In the genomic region with DNA sequence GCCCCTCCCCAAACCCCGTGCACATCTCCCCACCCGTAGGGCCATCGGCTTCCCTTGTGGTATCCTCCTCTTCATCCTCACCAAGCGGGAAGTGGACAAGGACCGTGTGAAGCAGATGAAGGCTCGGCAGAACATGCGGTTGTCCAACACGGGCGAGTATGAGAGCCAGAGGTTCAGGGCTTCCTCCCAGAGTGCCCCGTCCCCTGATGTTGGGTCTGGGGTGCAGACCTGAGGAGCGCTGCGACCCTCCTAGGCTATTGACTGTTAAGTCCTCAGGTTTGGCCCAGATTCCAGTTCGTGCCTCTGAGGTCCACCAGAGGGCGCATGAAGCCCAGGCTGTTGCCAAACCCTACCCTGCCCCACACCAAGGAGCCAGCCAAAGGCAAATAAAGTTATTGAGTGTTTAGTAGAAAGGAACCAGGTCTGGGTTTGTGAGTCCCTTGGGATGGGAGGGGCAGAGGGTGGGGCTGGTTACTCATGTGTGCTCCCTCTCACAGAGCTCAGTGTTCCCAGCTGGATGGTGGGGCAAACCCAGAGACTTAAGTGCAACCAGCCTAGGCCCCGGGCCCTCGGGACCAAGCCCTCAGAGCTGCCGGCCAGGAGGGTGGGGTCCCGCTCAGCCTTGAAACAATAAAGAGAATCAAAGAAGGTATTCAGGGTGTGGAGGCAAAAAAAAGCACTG, we compare ENCODE assay signal across 8 cellular contexts. TPM values are rescaled to one million over a fixed set of nuclear protein-coding genes. Genes with fewer than 3 reads are reported as not detected.
DNase-seq lines count a peak whose midpoint lies in the region; ATAC-seq and TF ChIP-seq lines count a peak whose summit lies in the region.

No MANE protein-coding gene starts in this region.

- ATAC-seq in HG03097 (IDR thresholded peaks at IDR 0.05; ENCODE audit: low FRiP score, unreplicated experiment) (peak; percentile 25), right lobe of liver (peak; percentile 52 to 66 (median 60)), GM19328 (IDR thresholded peaks at IDR 0.05; ENCODE audit: unreplicated experiment) (no peak)
- ATAC-seq in activated CD4-positive, alpha-beta T cell treated with anti-CD3 and anti-CD28 coated beads for 36 hours = peak; percentile 21

- H3K4me1 ChIP-seq in right lobe of liver = peaks cover 0 to 32% (median 17%) of the 10 kb centered on the region in 4 donors

- H3K36me3 ChIP-seq in right lobe of liver = peaks cover 11 to 46% (median 33%) of the 10 kb centered on the region in 4 donors

- CTCF ChIA-PET in activated CD4-positive, alpha-beta T cell treated with anti-CD3 and anti-CD28 coated beads for 36 hours (lab: Charles Lee) = interaction anchor here (0.6 to 7.4 kb wide), 18 partner anchors 9 to 575 kb away, joined by 3 to 205 read pairs (median 6); a partner anchor contains a TSS

- H3K4me3 ChIP-seq in choroid plexus epithelial cell (ENCODE audit: low read depth, low read length) (no peak overlapping the region), right lobe of liver (no peak overlapping the region)

- POLR2A ChIA-PET in activated CD4-positive, alpha-beta T cell treated with anti-CD3 and anti-CD28 coated beads for 36 hours (lab: Charles Lee) = interaction anchor here (0.7 kb wide), 1 partner anchor 12 kb away, joined by 3 read pairs; no protein-coding TSS in a partner anchor

- peaks cover 28% of the 10 kb centered on the region for H3K4me1 Mint-ChIP-seq in activated CD4-positive, alpha-beta T cell treated with anti-CD3 and anti-CD28 coated beads for 36 hours

- 7% methylated on average over 13 of the region's 18 CpGs for WGBS in right lobe of liver (ENCODE audit: insufficient coverage, low coverage, low lambda C conversion rate, missing lambda C conversion rate)

- intact Hi-C loops in activated CD4-positive, alpha-beta T cell treated with anti-CD3 and anti-CD28 coated beads for 36 hours (cut with DNase I, micrococcal nuclease) = loop anchor here (1.0 to 5.0 kb wide), 3 partner anchors 84 to 1860 kb away; a partner anchor contains a TSS
- intact Hi-C loops in right lobe of liver (cut with DNase I) = no loop called here

- H3K27ac ChIP-seq in right lobe of liver = peak overlapping the region in 2 of 3 donors; percentile 6 to 12

- no peaks in the 10 kb centered on the region for H3K27me3 Mint-ChIP-seq in activated CD4-positive, alpha-beta T cell treated with anti-CD3 and anti-CD28 coated beads for 36 hours

- H3K4me3 Mint-ChIP-seq in activated CD4-positive, alpha-beta T cell treated with anti-CD3 and anti-CD28 coated beads for 36 hours = no peak overlapping the region

- H3K9me3 Mint-ChIP-seq in activated CD4-positive, alpha-beta T cell treated with anti-CD3 and anti-CD28 coated beads for 36 hours (ENCODE audit: low read depth) = no peaks in the 10 kb centered on the region

- H3K36me3 Mint-ChIP-seq in activated CD4-positive, alpha-beta T cell treated with anti-CD3 and anti-CD28 coated beads for 36 hours (ENCODE audit: low read depth) = peaks cover 42% of the 10 kb centered on the region

- no peaks in the 10 kb centered on the region for H3K27me3 ChIP-seq in right lobe of liver

- H3K9me3 ChIP-seq in right lobe of liver = no peaks in the 10 kb centered on the region

- TF ChIP-seq POLR2A in right lobe of liver (IDR thresholded peaks at IDR 0.05) = no peak

- DNase-seq in DMS53 (lab: John Stamatoyannopoulos, UW) (peak; percentile 82), NCI-H460 (ENCODE audit: extremely low read depth, low read depth) (peak; percentile 94), choroid plexus epithelial cell (ENCODE audit: low read depth) (peak; percentile 93), right lobe of liver (peak; percentile 79 to 87 (median 86))
- peak; percentile 88 for DNase-seq in activated CD4-positive, alpha-beta T cell treated with anti-CD3 and anti-CD28 coated beads for 36 hours
- peak; percentile 84 for DNase-seq in stimulated activated CD4-positive, alpha-beta T cell treated with anti-CD3 and anti-CD28 coated beads, Interleukin-4, amount 100 ng/mL, for 24 hours

- TF ChIP-seq CTCF in choroid plexus epithelial cell (conservative IDR thresholded peaks at IDR 0.05; ENCODE audit: low read depth, low read length) (peak; percentile 93), right lobe of liver (IDR thresholded peaks at IDR 0.05) (peak; percentile 79 to 87 (median 86))

- no peak overlapping the region for H3K27ac Mint-ChIP-seq in activated CD4-positive, alpha-beta T cell treated with anti-CD3 and anti-CD28 coated beads for 36 hours

RNA-seq across cellular contexts. Expression of a gene that starts 2.4 kb away (rescaled TPM):
- 21.6 and 28.4 TPM in 2 replicates for total RNA-seq in NCI-H460 (2014; rRNA removed; shearing (Covaris generic))
- polyA plus RNA-seq in NCI-H460 (2014; cell fraction: nucleus; rRNA removed) = 46.5 and 57.3 TPM in 2 replicates
- 10 to 100 TPM; 17.8 to 18.5 TPM for total RNA-seq in activated CD4-positive, alpha-beta T cell treated with anti-CD3 and anti-CD28 coated beads for 36 hours
- 100 to 1,000 TPM in 4 of 6 experiments, 10 to 100 TPM in 2; 78.5 to 137 (median 115) TPM for total RNA-seq in right lobe of liver

RNA-seq across cellular contexts. Expression of a gene that starts 2.7 kb away (rescaled TPM):
- 115 and 122 TPM in 2 replicates for total RNA-seq in NCI-H460 (2014; rRNA removed; shearing (Covaris generic))
- polyA plus RNA-seq in NCI-H460 (2014; cell fraction: nucleus; rRNA removed) = 178 and 182 TPM in 2 replicates
- total RNA-seq in activated CD4-positive, alpha-beta T cell treated with anti-CD3 and anti-CD28 coated beads for 36 hours = 10 to 100 TPM; 49.7 to 72.2 TPM
- total RNA-seq in right lobe of liver = 10 to 100 TPM; 40.0 to 99.5 (median 45.2) TPM

RNA-seq across cellular contexts. Expression of a gene that starts 11.9 kb away (rescaled TPM):
- 0.15 TPM in 1 of 2 replicates, not detected in the other for total RNA-seq in NCI-H460 (2014; rRNA removed; shearing (Covaris generic))
- not detected in 2 replicates for polyA plus RNA-seq in NCI-H460 (2014; cell fraction: nucleus; rRNA removed)
- under 1 TPM; 0.11 to 0.40 TPM for total RNA-seq in activated CD4-positive, alpha-beta T cell treated with anti-CD3 and anti-CD28 coated beads for 36 hours
- 1 to 10 TPM in 2 of 6 experiments, under 1 TPM in 4; 0.56 to 3.2 (median 0.94) TPM for total RNA-seq in right lobe of liver

RNA-seq across cellular contexts. Expression of a gene that starts 19.6 kb away (rescaled TPM):
- total RNA-seq in NCI-H460 (2014; rRNA removed; shearing (Covaris generic)) = 107 and 124 TPM in 2 replicates
- polyA plus RNA-seq in NCI-H460 (2014; cell fraction: nucleus; rRNA removed) = 81.1 and 83.9 TPM in 2 replicates
- 10 to 100 TPM; 51.1 to 54.0 TPM for total RNA-seq in activated CD4-positive, alpha-beta T cell treated with anti-CD3 and anti-CD28 coated beads for 36 hours
- 100 to 1,000 TPM; 101 to 160 (median 126) TPM for total RNA-seq in right lobe of liver

RNA-seq across cellular contexts. Expression of a gene that starts 55.7 kb away (rescaled TPM):
- total RNA-seq in NCI-H460 (2014; rRNA removed; shearing (Covaris generic)) = 231 and 247 TPM in 2 replicates
- 218 and 227 TPM in 2 replicates for polyA plus RNA-seq in NCI-H460 (2014; cell fraction: nucleus; rRNA removed)
- 100 to 1,000 TPM; 563 to 632 TPM for total RNA-seq in activated CD4-positive, alpha-beta T cell treated with anti-CD3 and anti-CD28 coated beads for 36 hours
- total RNA-seq in right lobe of liver = 100 to 1,000 TPM in 1 of 6 experiments, 10 to 100 TPM in 5; 54.9 to 110 (median 78.1) TPM

Comparison
In these comparisons a context has a peak if more than half of its experiments do, and no peak if none do; other contexts are left out.
1. intact Hi-C loops: an anchor here in activated CD4-positive, alpha-beta T cell treated with anti-CD3 and anti-CD28 coated beads for 36 hours (1.0 to 5.0 kb wide); none called in right lobe of liver.